26 cellular contexts compared by ENCODE assay signal in the genomic region with DNA sequence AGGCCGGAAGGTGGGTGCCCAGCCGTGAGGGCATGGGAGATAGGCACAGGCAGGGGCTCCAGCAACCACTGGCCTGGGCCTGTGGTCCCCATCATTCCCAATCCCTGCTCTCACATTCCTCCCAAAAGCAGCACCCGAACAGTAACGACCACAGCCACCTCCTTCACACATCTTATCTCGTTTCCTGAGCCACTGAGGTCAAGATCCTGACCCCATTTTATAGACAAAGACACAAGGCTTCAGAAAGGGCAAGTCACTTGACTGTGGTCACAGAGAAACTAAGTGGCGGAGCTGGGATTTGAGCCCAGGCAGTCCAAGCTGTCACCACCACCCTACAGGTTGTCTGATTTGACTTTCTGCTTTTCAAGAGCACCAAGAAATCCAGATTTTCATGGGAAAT. TPM values are rescaled to one million over a fixed set of nuclear protein-coding genes. Genes with fewer than 3 reads are reported as not detected.
DNase-seq lines count a peak whose midpoint lies in the region; ATAC-seq, FAIRE-seq and TF ChIP-seq lines count a peak whose summit lies in the region.
"Had no signal": no experiment of that assay in that cellular context is flagged by ENCODE, and none has a peak within 500 bp of the region (broad histone marks: within the 10 kb centered on the region; RNA-seq: fewer than 3 reads in every experiment).

No MANE protein-coding gene starts in this region.

- POLR2A ChIA-PET in K562 (lab: Yijun Ruan, JAX) = no interaction called here

- peaks cover 29% of the 10 kb centered on the region for H3K79me2 ChIP-seq in DND-41 (ENCODE audit: insufficient read depth, low read length)
- H3K79me2 ChIP-seq in OCI-LY1 (ENCODE audit: insufficient read depth, low read length) = no peaks in the 10 kb centered on the region
- no peaks in the 10 kb centered on the region for H3K79me2 ChIP-seq in K562 (ENCODE audit: control insufficient read depth, insufficient read depth, low read length)
- H3K79me2 ChIP-seq in osteoblast (ENCODE audit: insufficient read depth, low read length) = no peaks in the 10 kb centered on the region

- CTCF ChIA-PET in K562 (lab: Yijun Ruan, JAX; ENCODE audit: low intra/inter-chr PET ratio) = no interaction called here

- BruUV-seq in K562 (replicated peaks; lab: Mats Ljungman, UMichigan) = no TSS peak

- no peak for TF ChIP-seq EP300 in K562 (IDR thresholded peaks at IDR 0.05; ENCODE audit: low read length)

- no peak overlapping the region for H3K4me3 ChIP-seq in DND-41 (ENCODE audit: low read depth in 1 of 2, low read length in 2 of 2)
- H3K4me3 ChIP-seq in OCI-LY1 (ENCODE audit: low read depth, low read length, poor library complexity, severe bottlenecking) = no peak overlapping the region
- H3K4me3 ChIP-seq in K562 = no peak overlapping the region
- H3K4me3 ChIP-seq in osteoblast (ENCODE audit: insufficient read depth, low read length) = no peak overlapping the region
- no peak overlapping the region for H3K4me3 ChIP-seq in esophagus squamous epithelium
- H3K4me3 ChIP-seq in foreskin fibroblast (ENCODE audit: low read depth in 1 of 2, low read length in 2 of 2) = no peak overlapping the region
- H3K4me3 ChIP-seq: BLaER1 treated with 17β-estradiol and CSF1 and Interleukin-3, amounts not matched to agents 10 nM and 100 nM; PC-9; SK-N-MC had no signal

- H3K4me1 ChIP-seq in DND-41 (ENCODE audit: insufficient read depth, low read length) = peaks cover 63% of the 10 kb centered on the region
- peaks cover 69% of the 10 kb centered on the region for H3K4me1 ChIP-seq in OCI-LY1 (ENCODE audit: insufficient read depth, low read length, severe bottlenecking)
- H3K4me1 ChIP-seq in K562 (replicated peaks in 1 of 2; ENCODE audit: control insufficient read depth in 2 of 2, insufficient read depth in 2 of 2, low read length in 2 of 2) = peaks cover 2 to 33% of the 10 kb centered on the region in 2 experiments; a peak in 3 of 5 replicates
- no peaks in the 10 kb centered on the region for H3K4me1 ChIP-seq in osteoblast (ENCODE audit: insufficient read depth, low read length)
- H3K4me1 ChIP-seq in esophagus squamous epithelium = peaks cover 0 to 27% (median 7%) of the 10 kb centered on the region in 3 donors

- no peak overlapping the region for H2AFZ ChIP-seq in DND-41 (ENCODE audit: low read depth, low read length)
- no peak overlapping the region for H2AFZ ChIP-seq in OCI-LY1 (ENCODE audit: low read length)
- H2AFZ ChIP-seq in K562 (ENCODE audit: low read depth, low read length) = no peak overlapping the region
- H2AFZ ChIP-seq in osteoblast (ENCODE audit: low read length) = no peak overlapping the region
- H2AFZ ChIP-seq: PC-9 had no signal

- FAIRE-seq in K562 (lab: Jason Lieb, UNC) = no peak
- FAIRE-seq: D721Med, HepG2 had no signal

- peaks cover 16% of the 10 kb centered on the region for H3F3A ChIP-seq in OCI-LY1 (ENCODE audit: insufficient read depth, low read length)

- no peaks in the 10 kb centered on the region for H3K9me1 ChIP-seq in K562 (ENCODE audit: control insufficient read depth, insufficient read depth, low read length)

- H3K27ac ChIP-seq in DND-41 (ENCODE audit: low read length) (peak overlapping the region; percentile 62), OCI-LY1 (ENCODE audit: low read depth, low read length, poor library complexity, severe bottlenecking) (peak overlapping the region; percentile 87), K562 (ENCODE audit: extremely low read depth, low read depth, low read length) (no peak overlapping the region), osteoblast (ENCODE audit: low read depth, low read length) (no peak overlapping the region), esophagus squamous epithelium (no peak overlapping the region)
- H3K27ac ChIP-seq: BLaER1 treated with 17β-estradiol and CSF1 and Interleukin-3, amounts not matched to agents 10 nM and 100 nM; HL-60; PC-9; SK-N-MC had no signal

- DNase-seq in DND-41 = no peak
- DNase-seq in K562 (ENCODE audit: extremely low read depth in 1 of 4, low spot score in 3 of 4) = no peak
- DNase-seq in osteoblast (ENCODE audit: insufficient read length, low spot score, missing footprints) = peak; percentile 68
- DNase-seq in kidney glomerular epithelial cell (lab: John Stamatoyannopoulos, UW) = no peak
- DNase-seq in esophagus squamous epithelium (lab: John Stamatoyannopoulos, UW) = no peak
- DNase-seq in NCI-H2029 treated with DMSO at 0.1 percent for 48 hours (lab: John Stamatoyannopoulos, UW) = no peak
- no peak for DNase-seq in foreskin fibroblast
- DNase-seq: CD8-positive, alpha-beta memory T cell; DMS53; GOT3; KBM-7; NCI-H1694 treated with DMSO at 0.1 percent for 48 hours; NCI-H446 treated with DMSO at 0.1 percent for 48 hours; NCI-H526 treated with DMSO at 0.1 percent for 48 hours; PC-9; RPMI8226; SHP77 had no signal

- no peak for TF ChIP-seq CTCF in DND-41 (IDR thresholded peaks at IDR 0.05; ENCODE audit: borderline replicate concordance, extremely low read depth, low read length, poor library complexity, severe bottlenecking)
- TF ChIP-seq CTCF in OCI-LY1 (IDR thresholded peaks at IDR 0.05; ENCODE audit: low read length) = no peak
- no peak for TF ChIP-seq CTCF in K562 (IDR thresholded peaks at IDR 0.05 in 2 of 3, conservative IDR thresholded peaks at IDR 0.05 in 1 of 3; ENCODE audit: insufficient read depth in 2 of 3, low read depth in 1 of 3, low read length in 3 of 3)
- no peak for TF ChIP-seq CTCF in osteoblast (IDR thresholded peaks at IDR 0.05; ENCODE audit: extremely low read depth, low read depth, low read length)
- TF ChIP-seq CTCF in esophagus squamous epithelium (IDR thresholded peaks at IDR 0.05) = no peak
- TF ChIP-seq CTCF in foreskin fibroblast (IDR thresholded peaks at IDR 0.05; ENCODE audit: low read depth, low read length) = no peak

- H3K4me2 ChIP-seq in DND-41 (ENCODE audit: insufficient read depth, low read length) (no peak overlapping the region), OCI-LY1 (ENCODE audit: low read length) (no peak overlapping the region), K562 (ENCODE audit: insufficient read depth, low read length) (no peak overlapping the region), osteoblast (ENCODE audit: insufficient read depth, low read length) (no peak overlapping the region)
- H3K4me2 ChIP-seq: BLaER1 treated with 17β-estradiol and CSF1 and Interleukin-3, amounts not matched to agents 10 nM and 100 nM; PC-9 had no signal

- TF ChIP-seq RAD21 in K562 (CRISPR knock-in tag; conservative IDR thresholded peaks at IDR 0.05 in 1 of 2, IDR thresholded peaks at IDR 0.05 in 1 of 2) = no peak

- WGBS in K562 (ENCODE audit: insufficient coverage, low coverage, missing lambda C conversion rate) = 0% methylated on average over 6 of the region's 6 CpGs
- WGBS in esophagus squamous epithelium, 2 donors = 51 to 62% methylated on average over 6 of the region's 6 CpGs

- H3K9me3 ChIP-seq in DND-41 (ENCODE audit: insufficient read depth, low read length, severe bottlenecking) (no peaks in the 10 kb centered on the region), OCI-LY1 (ENCODE audit: low read length) (no peaks in the 10 kb centered on the region), K562 (replicated peaks; ENCODE audit: control insufficient read depth, insufficient read depth, low read depth, low read length) (no peaks in the 10 kb centered on the region), osteoblast (ENCODE audit: low read depth, low read length) (no peaks in the 10 kb centered on the region), esophagus squamous epithelium (no peaks in the 10 kb centered on the region)
- H3K9me3 ChIP-seq: BLaER1 treated with 17β-estradiol and CSF1 and Interleukin-3, amounts not matched to agents 10 nM and 100 nM had no signal

- intact Hi-C loops in K562 (cut with micrococcal nuclease) = loop anchor here (5.0 kb wide), 1 partner anchor 103 kb away; no protein-coding TSS in a partner anchor
- intact Hi-C loops in esophagus squamous epithelium (cut with DNase I) = no loop called here

- in situ Hi-C loops in K562 (cut with MboI) = no loop called here

- H3K36me3 ChIP-seq in DND-41 (ENCODE audit: insufficient read depth, low read length) (peaks cover 81% of the 10 kb centered on the region), OCI-LY1 (ENCODE audit: insufficient read depth, low read length) (peaks cover 86% of the 10 kb centered on the region), K562 (ENCODE audit: control insufficient read depth, insufficient read depth, low read length) (no peaks in the 10 kb centered on the region), osteoblast (ENCODE audit: insufficient read depth, low read length) (no peaks in the 10 kb centered on the region), esophagus squamous epithelium (peaks cover 0 to 11% (median 0%) of the 10 kb centered on the region in 3 donors)

- H3K9ac ChIP-seq in DND-41 (ENCODE audit: low read depth, low read length) (peak overlapping the region; percentile 11; the same call in 1 of the 2 replicates), OCI-LY1 (ENCODE audit: low read length) (no peak overlapping the region; the same call in 1 of the 2 replicates), K562 (ENCODE audit: insufficient read depth in 1 of 2, low read depth in 2 of 2, low read length in 2 of 2) (no peak overlapping the region)
- H3K9ac ChIP-seq: BLaER1 treated with 17β-estradiol and CSF1 and Interleukin-3, amounts not matched to agents 10 nM and 100 nM had no signal

- no peak for TF ChIP-seq POLR2A in K562 (conservative IDR thresholded peaks at IDR 0.05)
- no peak for TF ChIP-seq POLR2A in esophagus squamous epithelium (IDR thresholded peaks at IDR 0.05)

- H3K9me2 ChIP-seq in OCI-LY1 (ENCODE audit: low read depth, low read length) = no peaks in the 10 kb centered on the region

- no peaks in the 10 kb centered on the region for H3K27me3 ChIP-seq in DND-41 (ENCODE audit: insufficient read depth, low read length, poor library complexity)
- no peaks in the 10 kb centered on the region for H3K27me3 ChIP-seq in OCI-LY1 (ENCODE audit: insufficient read depth, low read length)
- peaks cover 0 to 39% of the 10 kb centered on the region in 2 experiments; a peak in 4 of 5 replicates for H3K27me3 ChIP-seq in K562 (ENCODE audit: control insufficient read depth in 2 of 2, insufficient read depth in 2 of 2, low read length in 2 of 2)
- H3K27me3 ChIP-seq in osteoblast (ENCODE audit: insufficient read depth, low read length) = peaks cover 5% of the 10 kb centered on the region
- peaks cover 0 to 34% (median 0%) of the 10 kb centered on the region in 4 donors for H3K27me3 ChIP-seq in esophagus squamous epithelium
- H3K27me3 ChIP-seq: BLaER1 treated with 17β-estradiol and CSF1 and Interleukin-3, amounts not matched to agents 10 nM and 100 nM had no signal

- no peak for ATAC-seq in DND-41 (ENCODE audit: insufficient read depth, low read depth)
- no peak for ATAC-seq in K562
- ATAC-seq: HCT116, HepG2 had no signal

- no peaks in the 10 kb centered on the region for H4K20me1 ChIP-seq in DND-41 (ENCODE audit: insufficient read depth, low read length)
- no peaks in the 10 kb centered on the region for H4K20me1 ChIP-seq in OCI-LY1 (ENCODE audit: insufficient read depth, low read length)
- peaks cover 10% of the 10 kb centered on the region; the same call in 1 of the 2 replicates for H4K20me1 ChIP-seq in K562 (replicated peaks; ENCODE audit: control insufficient read depth, insufficient read depth, low read length)
- H4K20me1 ChIP-seq in osteoblast (ENCODE audit: insufficient read depth, low read length) = no peaks in the 10 kb centered on the region

RNA-seq across cellular contexts. Expression of gene DTX1, which starts 38.9 kb away (rescaled TPM):
- total RNA-seq in K562 (2011; cell fraction: chromatin; rRNA removed; ENCODE audit: low replicate concordance) = not detected in 2 replicates
- not detected in 2 replicates for total RNA-seq in K562 (2011; cell fraction: nucleolus; rRNA removed)
- not detected in 2 replicates for total RNA-seq in K562 (2011; cell fraction: nucleoplasm; rRNA removed)
- total RNA-seq in K562 (2014; rRNA removed) (not detected in 2 replicates), K562 (2014; rRNA removed; fragmentation: Illumina TruSeq; extraction: Trizol) (not detected in 2 replicates), K562 (2015; rRNA removed; fragmentation: Illumina TruSeq; extraction: Trizol) (not detected in 2 replicates), K562 (2021) (not detected in 2 replicates), osteoblast (under 0.01 TPM in 2 replicates), esophagus squamous epithelium (1 to 10 TPM in 3 of 4 donors, under 1 TPM in 1; 0.49 to 4.8 (median 1.8) TPM)
- polyA plus RNA-seq in K562 (2011; rRNA removed) (not detected in 2 replicates), K562 (2014; fragmentation: Illumina TruSeq; extraction: Trizol) (not detected in 2 replicates), K562 (2014; fragmentation: Nextera tagmentation; extraction: Ambion mirVana) (not detected), K562 (2014; rRNA removed) (not detected in 2 replicates)
- polyA plus RNA-seq in K562 (2011; cell fraction: cytosol; rRNA removed) = not detected in 2 replicates
- polyA plus RNA-seq in K562 (2011; cell fraction: nucleus; rRNA removed) = not detected in 2 replicates
- polyA plus RNA-seq in K562 (2012) = not detected in 2 replicates
- not detected in 2 replicates for polyA minus RNA-seq in K562 (2011; rRNA and poly(A)+ RNA removed)
- not detected in 2 replicates for polyA minus RNA-seq in K562 (2011; cell fraction: cytosol; rRNA and poly(A)+ RNA removed)
- not detected in 2 replicates for polyA minus RNA-seq in K562 (2011; cell fraction: nucleus; rRNA and poly(A)+ RNA removed)
- total RNA-seq: HepG2, HT-29 had no signal
- polyA plus RNA-seq: HepG2 had no signal

RNA-seq across cellular contexts. Expression of gene RASAL1, which starts 40.2 kb away (rescaled TPM):
- total RNA-seq in K562 (2011; cell fraction: chromatin; rRNA removed; ENCODE audit: low replicate concordance) = 0.30 TPM in 1 of 2 replicates, not detected in the other
- 0.17 TPM in 1 of 2 replicates, not detected in the other for total RNA-seq in K562 (2011; cell fraction: nucleolus; rRNA removed)
- total RNA-seq in K562 (2011; cell fraction: nucleoplasm; rRNA removed) = not detected in 2 replicates
- total RNA-seq in K562 (2014; rRNA removed) (0.08 and 0.14 TPM in 2 replicates), K562 (2014; rRNA removed; fragmentation: Illumina TruSeq; extraction: Trizol) (not detected in 2 replicates), K562 (2015; rRNA removed; fragmentation: Illumina TruSeq; extraction: Trizol) (not detected in 2 replicates), K562 (2021) (0.16 TPM in 1 of 2 replicates, not detected in the other), osteoblast (not detected in 2 replicates), esophagus squamous epithelium (10 to 100 TPM; 17.4 to 98.7 (median 56.6) TPM)
- polyA plus RNA-seq in K562 (2011; rRNA removed) (0.06 TPM in 1 of 2 replicates, not detected in the other), K562 (2014; fragmentation: Illumina TruSeq; extraction: Trizol) (not detected in 2 replicates), K562 (2014; fragmentation: Nextera tagmentation; extraction: Ambion mirVana) (not detected), K562 (2014; rRNA removed) (not detected in 2 replicates)
- 0.03 TPM in 1 of 2 replicates, not detected in the other for polyA plus RNA-seq in K562 (2011; cell fraction: cytosol; rRNA removed)
- polyA plus RNA-seq in K562 (2011; cell fraction: nucleus; rRNA removed) = 0.07 and 0.18 TPM in 2 replicates
- polyA plus RNA-seq in K562 (2012) = 0.04 TPM in 1 of 2 replicates, not detected in the other
- polyA minus RNA-seq in K562 (2011; rRNA and poly(A)+ RNA removed) = not detected in 2 replicates
- not detected in 2 replicates for polyA minus RNA-seq in K562 (2011; cell fraction: cytosol; rRNA and poly(A)+ RNA removed)
- not detected in 2 replicates for polyA minus RNA-seq in K562 (2011; cell fraction: nucleus; rRNA and poly(A)+ RNA removed)
- total RNA-seq: HepG2 had no signal
- polyA plus RNA-seq: HepG2 had no signal

RNA-seq across cellular contexts. Expression of gene CFAP73, which starts 54.1 kb away (rescaled TPM):
- not detected in 2 replicates for total RNA-seq in K562 (2011; cell fraction: chromatin; rRNA removed; ENCODE audit: low replicate concordance)
- not detected in 2 replicates for total RNA-seq in K562 (2011; cell fraction: nucleolus; rRNA removed)
- not detected in 2 replicates for total RNA-seq in K562 (2011; cell fraction: nucleoplasm; rRNA removed)
- total RNA-seq in K562 (2014; rRNA removed) (not detected in 2 replicates), K562 (2014; rRNA removed; fragmentation: Illumina TruSeq; extraction: Trizol) (not detected in 2 replicates), K562 (2015; rRNA removed; fragmentation: Illumina TruSeq; extraction: Trizol) (not detected in 2 replicates), K562 (2021) (not detected in 2 replicates), osteoblast (not detected in 2 replicates), esophagus squamous epithelium (under 1 TPM in 1 of 4 donors, not detected in 3; 0.26 TPM)
- polyA plus RNA-seq in K562 (2011; rRNA removed) (not detected in 2 replicates), K562 (2014; fragmentation: Illumina TruSeq; extraction: Trizol) (not detected in 2 replicates), K562 (2014; fragmentation: Nextera tagmentation; extraction: Ambion mirVana) (not detected), K562 (2014; rRNA removed) (not detected in 2 replicates)
- polyA plus RNA-seq in K562 (2011; cell fraction: cytosol; rRNA removed) = not detected in 2 replicates
- polyA plus RNA-seq in K562 (2011; cell fraction: nucleus; rRNA removed) = not detected in 2 replicates
- 0.14 and 0.17 TPM in 2 replicates for polyA plus RNA-seq in K562 (2012)
- not detected in 2 replicates for polyA minus RNA-seq in K562 (2011; rRNA and poly(A)+ RNA removed)
- not detected in 2 replicates for polyA minus RNA-seq in K562 (2011; cell fraction: cytosol; rRNA and poly(A)+ RNA removed)
- not detected in 2 replicates for polyA minus RNA-seq in K562 (2011; cell fraction: nucleus; rRNA and poly(A)+ RNA removed)
- total RNA-seq: A673, HepG2 had no signal
- polyA plus RNA-seq: CD8-positive, alpha-beta memory T cell; HepG2 had no signal

Comparison
In these comparisons a context has a peak if more than half of its experiments do, and no peak if none do; other contexts are left out.
1. H3K27ac ChIP-seq: peak in DND-41 (single experiment) and OCI-LY1 (single experiment); none in K562 (single experiment), osteoblast (single experiment) and esophagus squamous epithelium (0 of 4).
2. RNA of gene RASAL1, which starts 40.2 kb away (total RNA-seq): 17.4 to 98.7 TPM in esophagus squamous epithelium; 0.08 to 0.30 TPM in K562 and not detected in osteoblast; every median in the first group is over 10 times any median in the second.